Comparison of ENCODE assay signal across 7 cellular contexts in the genomic region with DNA sequence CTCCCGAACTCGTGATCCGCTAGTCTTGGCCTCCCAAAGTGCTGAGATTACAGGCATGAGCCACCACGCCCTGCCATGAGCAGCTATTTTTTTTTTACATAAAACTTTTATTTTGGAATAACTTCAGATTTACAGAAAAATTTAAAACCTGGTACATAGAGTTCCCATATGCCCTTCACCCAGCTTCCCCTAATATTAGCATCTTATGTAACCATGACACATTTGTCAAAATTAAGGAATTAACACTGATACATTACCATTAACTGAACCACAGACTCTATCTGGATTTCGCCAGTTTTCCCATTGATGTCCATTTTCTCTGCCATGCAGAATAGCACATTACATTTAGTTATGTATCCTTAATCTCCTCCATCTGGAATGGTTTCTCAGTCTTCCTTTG.
"Had no signal": no experiment of that assay in that cellular context is flagged by ENCODE, and none has a peak within 500 bp of the region (broad histone marks: within the 10 kb centered on the region; RNA-seq: fewer than 3 reads in every experiment).

No MANE protein-coding gene starts in this region.

- ATAC-seq: GM23338, K562 had no signal

- DNase-seq: H9, HCEC 1CT, HFFc6, IMR-90 had no signal

- H3K4me3 ChIP-seq: GM23338, K562 had no signal

- H3K27ac ChIP-seq: HL-60 had no signal
